34 cellular contexts compared by ENCODE assay signal in genomic region chr17:31853911-31854470, GRCh38.
"Had no signal": no experiment of that assay in that cellular context is flagged by ENCODE, and none has a peak within 500 bp of the region (broad histone marks: within the 10 kb centered on the region; RNA-seq: fewer than 3 reads in every experiment).

No MANE protein-coding gene starts in this region.

- DNase-seq: Karpas-422, Kasumi-1, MG63, MM.1S, NCI-H1048, NCI-H1092, NCI-H1092 treated with DMSO at 0.1 percent for 48 hours, NCI-H1105, NCI-H1105 treated with DMSO at 0.1 percent for 48 hours, NCI-H1417, NCI-H1417 treated with DMSO at 0.1 percent for 48 hours, NCI-H1436, NCI-H1436 treated with DMSO at 0.1 percent for 48 hours, NCI-H146, NCI-H1694, NCI-H1694 treated with DMSO at 0.1 percent for 48 hours, NCI-H187, NCI-H187 treated with DMSO at 0.1 percent for 48 hours, NCI-H1930, NCI-H2029, NCI-H2029 treated with DMSO at 0.1 percent for 48 hours, NCI-H2081, NCI-H2081 treated with DMSO at 0.1 percent for 48 hours, NCI-H2107, NCI-H2171, NCI-H2171 treated with DMSO at 0.1 percent for 48 hours, NCI-H2227 treated with DMSO at 0.1 percent for 48 hours, NCI-H226, NCI-H345, NCI-H446, NCI-H446 treated with DMSO at 0.1 percent for 48 hours, NCI-H510A, NCI-H510A treated with DMSO at 0.1 percent for 48 hours, NCI-H524 had no signal

- H3K9me3 ChIP-seq: MG63 had no signal

- H3K27me3 ChIP-seq: MG63 had no signal

- H3K4me3 ChIP-seq: MG63 had no signal
